Comparison of ENCODE assay signal across 18 cellular contexts in genomic region chr12:87784350-87784749, GRCh38.
DNase-seq lines count a peak whose midpoint lies in the region; ATAC-seq and TF ChIP-seq lines count a peak whose summit lies in the region.
"Had no signal": no experiment of that assay in that cellular context is flagged by ENCODE, and none has a peak within 500 bp of the region (broad histone marks: within the 10 kb centered on the region; RNA-seq: fewer than 3 reads in every experiment).

No MANE protein-coding gene starts in this region.

- no peak overlapping the region for H3K27ac ChIP-seq in caudate nucleus (ENCODE audit: low read depth, low read length)
- H3K27ac ChIP-seq: PC-9, SJSA1 had no signal

- ATAC-seq in GM21423 (IDR thresholded peaks at IDR 0.05; ENCODE audit: unreplicated experiment) (no peak), GM19395 (IDR thresholded peaks at IDR 0.05; ENCODE audit: unreplicated experiment) (no peak)
- ATAC-seq: GM12878 had no signal

- H3K27ac Mint-ChIP-seq in chondrocyte (ENCODE audit: unreplicated experiment): no peak overlapping the region
- H3K27ac Mint-ChIP-seq: CD4-positive, alpha-beta T cell had no signal

- DNase-seq in NCI-H82 (lab: John Stamatoyannopoulos, UW): peak; percentile 4
- no peak for DNase-seq in NCI-H82 treated with DMSO at 0.1 percent for 48 hours (lab: John Stamatoyannopoulos, UW; ENCODE audit: unreplicated experiment)
- peak; percentile 43 for DNase-seq in NCI-H510A (lab: John Stamatoyannopoulos, UW)
- DNase-seq in chondrocyte (ENCODE audit: low spot score): peak; percentile 35
- no peak for DNase-seq in AG08396 (ENCODE audit: low spot score)
- DNase-seq in caudate nucleus (lab: John Stamatoyannopoulos, UW): no peak
- DNase-seq: BE2C; CD4-positive, alpha-beta T cell; DMS153; MV-4-11; NCI-H1417 treated with DMSO at 0.1 percent for 48 hours; NCI-H2081 treated with DMSO at 0.1 percent for 48 hours; NCI-H524; PC-9 had no signal

- no peaks in the 10 kb centered on the region for H3K27me3 Mint-ChIP-seq in chondrocyte (ENCODE audit: low read depth)
- H3K27me3 Mint-ChIP-seq: CD4-positive, alpha-beta T cell had no signal

- H3K36me3 Mint-ChIP-seq in chondrocyte (ENCODE audit: low read depth): peaks cover 2% of the 10 kb centered on the region

- H3K4me1 Mint-ChIP-seq in chondrocyte (ENCODE audit: low read depth): peaks cover 15% of the 10 kb centered on the region

- H3K4me3 Mint-ChIP-seq in chondrocyte (ENCODE audit: unreplicated experiment): no peak overlapping the region
- H3K4me3 Mint-ChIP-seq: CD4-positive, alpha-beta T cell had no signal

- no peak for TF ChIP-seq CTCF in chondrocyte (IDR thresholded peaks at IDR 0.05)

- no peaks in the 10 kb centered on the region for H3K9me3 Mint-ChIP-seq in chondrocyte (ENCODE audit: low read depth)
- H3K9me3 Mint-ChIP-seq: CD4-positive, alpha-beta T cell had no signal

Comparison
In these comparisons a context has a peak if more than half of its experiments do, and no peak if none do; other contexts are left out.
1. DNase-seq: peak in NCI-H82 (single experiment), NCI-H510A (single experiment) and chondrocyte (single experiment); none in NCI-H82 treated with DMSO at 0.1 percent for 48 hours (single experiment), AG08396 (single experiment) and caudate nucleus (0 of 61).